In genomic region chr19:16325671-16326400, GRCh38 we compare ENCODE assay signal across 8 cellular contexts. TPM values are rescaled to one million over a fixed set of nuclear protein-coding genes. Genes with fewer than 3 reads are reported as not detected.
DNase-seq lines count a peak whose midpoint lies in the region; ATAC-seq, FAIRE-seq and TF ChIP-seq lines count a peak whose summit lies in the region.

No MANE protein-coding gene starts in this region.

- peaks cover 79% of the 10 kb centered on the region for H3K27me3 ChIP-seq in endodermal cell (ENCODE audit: control insufficient read depth, insufficient read depth, low read length, poor library complexity, severe bottlenecking)
- H3K27me3 ChIP-seq in BE2C = peaks cover 56% of the 10 kb centered on the region

- H3K9me3 ChIP-seq in endodermal cell (ENCODE audit: control insufficient read depth, low read length) = no peaks in the 10 kb centered on the region
- H3K9me3 ChIP-seq in BE2C = no peaks in the 10 kb centered on the region

- no peak overlapping the region for H3K9ac ChIP-seq in endodermal cell (ENCODE audit: extremely low read depth, low read length, poor library complexity, severe bottlenecking)

- ATAC-seq in natural killer cell treated with Interleukin-12 subunit alpha and Interleukin-12 subunit beta and Interleukin-15 and Interleukin-18, amount 100 ng/mL, for 72 hours = no peak
- ATAC-seq in GM18870 (IDR thresholded peaks at IDR 0.05; ENCODE audit: unreplicated experiment) = no peak

- H3K4me3 ChIP-seq in endodermal cell (ENCODE audit: low read length) (peak overlapping the region; percentile 76), BE2C (ENCODE audit: low read depth, low read length) (no peak overlapping the region)

- no peak for FAIRE-seq in urothelium cell line (lab: Jason Lieb, UNC)

- 0 to 1% methylated on average over 25 to 76 of the region's 76 CpGs for WGBS in endodermal cell (ENCODE audit: insufficient coverage in 1 of 2, insufficient read length in 1 of 2), 2 experiments

- no peak overlapping the region for H3K27ac ChIP-seq in endodermal cell (ENCODE audit: low read depth, low read length)

- H3K4me1 ChIP-seq in endodermal cell (ENCODE audit: control insufficient read depth, insufficient read depth, low read length) (no peaks in the 10 kb centered on the region), BE2C (no peaks in the 10 kb centered on the region)

- peak overlapping the region; percentile 72 for H3K4me3 Mint-ChIP-seq in endodermal cell
- peak overlapping the region; percentile 79 for H3K4me3 Mint-ChIP-seq in natural killer cell treated with Interleukin-12 subunit alpha and Interleukin-12 subunit beta and Interleukin-15 and Interleukin-18, amount 100 ng/mL, for 72 hours

- peaks cover 6% of the 10 kb centered on the region for H3K4me1 Mint-ChIP-seq in endodermal cell
- peaks cover 36 to 37% of the 10 kb centered on the region in 2 donors for H3K4me1 Mint-ChIP-seq in natural killer cell treated with Interleukin-12 subunit alpha and Interleukin-12 subunit beta and Interleukin-15 and Interleukin-18, amount 100 ng/mL, for 72 hours (ENCODE audit: low read depth in 2 of 2)

- TF ChIP-seq CTCF in endodermal cell (conservative IDR thresholded peaks at IDR 0.05) = no peak
- no peak for TF ChIP-seq CTCF in BE2C (IDR thresholded peaks at IDR 0.05; ENCODE audit: low read depth, low read length)

- DNase-seq in activated T-cell treated with anti-CD3 and anti-CD28 coated beads for 1 hour (ENCODE audit: low read depth) (peak; percentile 59), activated T-cell treated with anti-CD3 and anti-CD28 coated beads for 4 hours (no peak), endodermal cell (peak; percentile 92), urothelium cell line (ENCODE audit: low spot score) (peak; percentile 44), BE2C (no peak)
- peak; percentile 25 to 43 for DNase-seq in activated CD4-positive, alpha-beta T cell treated with anti-CD3 and anti-CD28 coated beads for 4 hours
- DNase-seq in natural killer cell treated with Interleukin-12 subunit alpha and Interleukin-12 subunit beta and Interleukin-15 and Interleukin-18, amount 100 ng/mL, for 72 hours (ENCODE audit: low spot score) = no peak

- peaks cover 75% of the 10 kb centered on the region for H3K27me3 Mint-ChIP-seq in endodermal cell (ENCODE audit: insufficient read depth)
- peaks cover 0 to 11% of the 10 kb centered on the region in 2 donors for H3K27me3 Mint-ChIP-seq in natural killer cell treated with Interleukin-12 subunit alpha and Interleukin-12 subunit beta and Interleukin-15 and Interleukin-18, amount 100 ng/mL, for 72 hours

- no peak overlapping the region for H3K27ac Mint-ChIP-seq in endodermal cell
- H3K27ac Mint-ChIP-seq in natural killer cell treated with Interleukin-12 subunit alpha and Interleukin-12 subunit beta and Interleukin-15 and Interleukin-18, amount 100 ng/mL, for 72 hours = peak overlapping the region; percentile 62 to 78

- H3K9me3 Mint-ChIP-seq in endodermal cell = no peaks in the 10 kb centered on the region
- H3K9me3 Mint-ChIP-seq in natural killer cell treated with Interleukin-12 subunit alpha and Interleukin-12 subunit beta and Interleukin-15 and Interleukin-18, amount 100 ng/mL, for 72 hours = no peaks in the 10 kb centered on the region

- H3K36me3 ChIP-seq in endodermal cell (ENCODE audit: control insufficient read depth, insufficient read depth, low read length) (no peaks in the 10 kb centered on the region), BE2C (no peaks in the 10 kb centered on the region)

- H3K36me3 Mint-ChIP-seq in endodermal cell (ENCODE audit: low read depth) = no peaks in the 10 kb centered on the region
- no peaks in the 10 kb centered on the region for H3K36me3 Mint-ChIP-seq in natural killer cell treated with Interleukin-12 subunit alpha and Interleukin-12 subunit beta and Interleukin-15 and Interleukin-18, amount 100 ng/mL, for 72 hours

RNA-seq across cellular contexts. Expression of gene KLF2, which starts 1.2 kb away (rescaled TPM):
- total RNA-seq in endodermal cell = 1 to 10 TPM in 1 of 2 donors, under 1 TPM in 1; 0.22 to 1.4 TPM
- 0.25 TPM for polyA plus RNA-seq in endodermal cell (2013, experiment 1 of 2)
- polyA plus RNA-seq in endodermal cell (2013, experiment 2 of 2) = 0.17 TPM
- total RNA-seq in natural killer cell treated with Interleukin-12 subunit alpha and Interleukin-12 subunit beta and Interleukin-15 and Interleukin-18, amount 100 ng/mL, for 72 hours = 1 to 10 TPM; 3.4 to 6.7 TPM
- polyA plus RNA-seq in BE2C (2012; ENCODE audit: insufficient read depth, insufficient read length, low read depth) = 11.1 TPM

Comparison
In these comparisons a context has a peak if more than half of its experiments do, and no peak if none do; other contexts are left out.
1. DNase-seq: peak in activated T-cell treated with anti-CD3 and anti-CD28 coated beads for 1 hour (single experiment), activated CD4-positive, alpha-beta T cell treated with anti-CD3 and anti-CD28 coated beads for 4 hours (2 of 2), endodermal cell (single experiment) and urothelium cell line (single experiment); none in activated T-cell treated with anti-CD3 and anti-CD28 coated beads for 4 hours (single experiment), natural killer cell treated with Interleukin-12 subunit alpha and Interleukin-12 subunit beta and Interleukin-15 and Interleukin-18, amount 100 ng/mL, for 72 hours (single experiment) and BE2C (single experiment).